ENCODE assay signal across 1 cellular context in genomic region chr4:101790521-101791188, GRCh38.
TF ChIP-seq lines count a peak whose summit lies in the region.

Gene BANK1 (plus strand): TSS chr4:101790730. CDS start chr4:101790881, 151 bp downstream.

TF ChIP-seq in HepG2, 621 proteins besides CTCF, POLR2A, EP300 and RAD21 (continued from another document and continues in another):
- TF ChIP-seq SCMH1 (CRISPR knock-in tag; IDR thresholded peaks at IDR 0.05; ENCODE audit: borderline replicate concordance) (no peak), RFX5 (IDR thresholded peaks at IDR 0.05; ENCODE audit: low read depth, low read length) (no peak), CHD4 (IDR thresholded peaks at IDR 0.05; ENCODE audit: borderline replicate concordance, low read length) (no peak), YY1 (IDR thresholded peaks at IDR 0.05; ENCODE audit: insufficient read depth, insufficient replicate concordance, low read depth, low read length) (no peak), ZNF12 (CRISPR knock-in tag; IDR thresholded peaks at IDR 0.05) (no peak), ZNF746 (CRISPR knock-in tag; IDR thresholded peaks at IDR 0.05) (no peak), ZBTB7B (CRISPR knock-in tag; IDR thresholded peaks at IDR 0.05) (peak; percentile 70; the same call in 1 of the 2 replicates), IRF9 (CRISPR knock-in tag; IDR thresholded peaks at IDR 0.05; ENCODE audit: borderline replicate concordance) (peak; percentile 44; the same call in 1 of the 2 replicates), ZC3H4 (CRISPR knock-in tag; IDR thresholded peaks at IDR 0.05; ENCODE audit: borderline replicate concordance) (no peak), ETV6 (CRISPR knock-in tag; conservative IDR thresholded peaks at IDR 0.05) (no peak), ZNF510 (CRISPR knock-in tag; IDR thresholded peaks at IDR 0.05; ENCODE audit: low read depth) (no peak), EZH2 (conservative IDR thresholded peaks at IDR 0.05; ENCODE audit: low read depth, low read length) (0 out of 2 replicates have a peak, but pooled peaks have one; percentile 78), ZNF740 (CRISPR knock-in tag; IDR thresholded peaks at IDR 0.05) (no peak), JUNB (CRISPR knock-in tag; IDR thresholded peaks at IDR 0.05; ENCODE audit: borderline replicate concordance) (no peak), THAP11 (CRISPR knock-in tag; IDR thresholded peaks at IDR 0.05) (no peak), NFKB2 (CRISPR knock-in tag; IDR thresholded peaks at IDR 0.05; ENCODE audit: borderline replicate concordance) (0 out of 2 replicates have a peak, but pooled peaks have one; percentile 47), STAT5B (CRISPR knock-in tag; IDR thresholded peaks at IDR 0.05) (no peak), KIAA2018 (CRISPR knock-in tag; IDR thresholded peaks at IDR 0.05; ENCODE audit: borderline replicate concordance) (no peak), MLX (CRISPR knock-in tag; IDR thresholded peaks at IDR 0.05) (no peak), ZFP41 (CRISPR knock-in tag; IDR thresholded peaks at IDR 0.05; ENCODE audit: borderline replicate concordance) (no peak), FOXO1 (CRISPR knock-in tag; IDR thresholded peaks at IDR 0.05) (no peak), ZBTB38 (CRISPR knock-in tag; IDR thresholded peaks at IDR 0.05) (0 out of 2 replicates have a peak, but pooled peaks have one; percentile 28), ZNF550 (CRISPR knock-in tag; IDR thresholded peaks at IDR 0.05; ENCODE audit: borderline replicate concordance) (no peak), ZFY (CRISPR knock-in tag; IDR thresholded peaks at IDR 0.05) (peak; percentile 43; the same call in 1 of the 2 replicates), SP4 (CRISPR knock-in tag; IDR thresholded peaks at IDR 0.05) (0 out of 2 replicates have a peak, but pooled peaks have one; percentile 30), ZFP36L1 (CRISPR knock-in tag; IDR thresholded peaks at IDR 0.05) (no peak), ZNF468 (CRISPR knock-in tag; IDR thresholded peaks at IDR 0.05) (no peak), ZBTB8A (CRISPR knock-in tag; IDR thresholded peaks at IDR 0.05; ENCODE audit: borderline replicate concordance, low read depth) (no peak), ZBTB26 (CRISPR knock-in tag; IDR thresholded peaks at IDR 0.05; ENCODE audit: borderline replicate concordance) (no peak), ZUFSP (CRISPR knock-in tag; IDR thresholded peaks at IDR 0.05; ENCODE audit: borderline replicate concordance) (no peak), BRCA1 (CRISPR knock-in tag; IDR thresholded peaks at IDR 0.05) (no peak), ZNF687 (CRISPR knock-in tag; IDR thresholded peaks at IDR 0.05) (peak; percentile 67), FIP1L1 (IDR thresholded peaks at IDR 0.05; ENCODE audit: borderline replicate concordance, insufficient read depth, low read depth, low read length) (no peak), HMGA1 (CRISPR knock-in tag; conservative IDR thresholded peaks at IDR 0.05) (no peak), RARA (CRISPR knock-in tag; IDR thresholded peaks at IDR 0.05) (no peak), ZNF343 (CRISPR knock-in tag; IDR thresholded peaks at IDR 0.05) (0 out of 2 replicates have a peak, but pooled peaks have one; percentile 34), ZNF501 (CRISPR knock-in tag; IDR thresholded peaks at IDR 0.05) (peak; percentile 43; the same call in 1 of the 2 replicates), ZNF678 (CRISPR knock-in tag; IDR thresholded peaks at IDR 0.05) (0 out of 2 replicates have a peak, but pooled peaks have one; percentile 45), ZGPAT (CRISPR knock-in tag; IDR thresholded peaks at IDR 0.05) (peak; percentile 38; the same call in 1 of the 2 replicates), GPN1 (CRISPR knock-in tag; IDR thresholded peaks at IDR 0.05; ENCODE audit: borderline replicate concordance) (no peak), PBX2 (CRISPR knock-in tag; IDR thresholded peaks at IDR 0.05) (no peak), ZNF260 (CRISPR knock-in tag; IDR thresholded peaks at IDR 0.05; ENCODE audit: borderline replicate concordance, low read depth) (no peak), HNRNPL (IDR thresholded peaks at IDR 0.05; ENCODE audit: low read depth, low read length) (peak; percentile 69; the same call in 1 of the 2 replicates), U2AF2 (IDR thresholded peaks at IDR 0.05; ENCODE audit: low read depth, low read length) (no peak)
